1 cellular context compared by ENCODE assay signal in the genomic region with DNA sequence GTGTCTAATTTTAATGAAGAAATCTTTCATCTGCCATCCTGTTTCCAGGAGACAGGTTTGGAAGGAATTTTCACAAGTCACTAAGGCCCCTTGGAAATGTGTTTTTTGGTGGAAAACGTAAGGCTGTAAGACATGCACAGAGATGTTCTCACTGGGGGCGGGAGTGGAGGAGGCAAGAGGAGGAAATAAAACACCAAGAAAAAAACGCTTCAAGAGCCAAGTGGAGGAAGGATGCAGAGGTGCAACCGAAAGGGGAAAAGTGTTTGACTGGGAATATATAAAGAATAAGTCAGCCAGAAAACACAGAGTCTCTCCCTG.
TF ChIP-seq lines count a peak whose summit lies in the region.

No MANE protein-coding gene starts in this region.

TF ChIP-seq in GM23338, 12 proteins besides CTCF, POLR2A, EP300 and RAD21 (continued from another document):
- TF ChIP-seq, protein P1, sequence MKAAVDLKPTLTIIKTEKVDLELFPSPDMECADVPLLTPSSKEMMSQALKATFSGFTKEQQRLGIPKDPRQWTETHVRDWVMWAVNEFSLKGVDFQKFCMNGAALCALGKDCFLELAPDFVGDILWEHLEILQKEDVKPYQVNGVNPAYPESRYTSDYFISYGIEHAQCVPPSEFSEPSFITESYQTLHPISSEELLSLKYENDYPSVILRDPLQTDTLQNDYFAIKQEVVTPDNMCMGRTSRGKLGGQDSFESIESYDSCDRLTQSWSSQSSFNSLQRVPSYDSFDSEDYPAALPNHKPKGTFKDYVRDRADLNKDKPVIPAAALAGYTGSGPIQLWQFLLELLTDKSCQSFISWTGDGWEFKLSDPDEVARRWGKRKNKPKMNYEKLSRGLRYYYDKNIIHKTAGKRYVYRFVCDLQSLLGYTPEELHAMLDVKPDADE (IDR thresholded peaks at IDR 0.05), result no peak
- TF ChIP-seq EZH2 (IDR thresholded peaks at IDR 0.05; ENCODE audit: low read depth, unreplicated experiment), result no peak
- no peak for TF ChIP-seq JUNB (IDR thresholded peaks at IDR 0.05; ENCODE audit: unreplicated experiment)
- TF ChIP-seq, protein P2, sequence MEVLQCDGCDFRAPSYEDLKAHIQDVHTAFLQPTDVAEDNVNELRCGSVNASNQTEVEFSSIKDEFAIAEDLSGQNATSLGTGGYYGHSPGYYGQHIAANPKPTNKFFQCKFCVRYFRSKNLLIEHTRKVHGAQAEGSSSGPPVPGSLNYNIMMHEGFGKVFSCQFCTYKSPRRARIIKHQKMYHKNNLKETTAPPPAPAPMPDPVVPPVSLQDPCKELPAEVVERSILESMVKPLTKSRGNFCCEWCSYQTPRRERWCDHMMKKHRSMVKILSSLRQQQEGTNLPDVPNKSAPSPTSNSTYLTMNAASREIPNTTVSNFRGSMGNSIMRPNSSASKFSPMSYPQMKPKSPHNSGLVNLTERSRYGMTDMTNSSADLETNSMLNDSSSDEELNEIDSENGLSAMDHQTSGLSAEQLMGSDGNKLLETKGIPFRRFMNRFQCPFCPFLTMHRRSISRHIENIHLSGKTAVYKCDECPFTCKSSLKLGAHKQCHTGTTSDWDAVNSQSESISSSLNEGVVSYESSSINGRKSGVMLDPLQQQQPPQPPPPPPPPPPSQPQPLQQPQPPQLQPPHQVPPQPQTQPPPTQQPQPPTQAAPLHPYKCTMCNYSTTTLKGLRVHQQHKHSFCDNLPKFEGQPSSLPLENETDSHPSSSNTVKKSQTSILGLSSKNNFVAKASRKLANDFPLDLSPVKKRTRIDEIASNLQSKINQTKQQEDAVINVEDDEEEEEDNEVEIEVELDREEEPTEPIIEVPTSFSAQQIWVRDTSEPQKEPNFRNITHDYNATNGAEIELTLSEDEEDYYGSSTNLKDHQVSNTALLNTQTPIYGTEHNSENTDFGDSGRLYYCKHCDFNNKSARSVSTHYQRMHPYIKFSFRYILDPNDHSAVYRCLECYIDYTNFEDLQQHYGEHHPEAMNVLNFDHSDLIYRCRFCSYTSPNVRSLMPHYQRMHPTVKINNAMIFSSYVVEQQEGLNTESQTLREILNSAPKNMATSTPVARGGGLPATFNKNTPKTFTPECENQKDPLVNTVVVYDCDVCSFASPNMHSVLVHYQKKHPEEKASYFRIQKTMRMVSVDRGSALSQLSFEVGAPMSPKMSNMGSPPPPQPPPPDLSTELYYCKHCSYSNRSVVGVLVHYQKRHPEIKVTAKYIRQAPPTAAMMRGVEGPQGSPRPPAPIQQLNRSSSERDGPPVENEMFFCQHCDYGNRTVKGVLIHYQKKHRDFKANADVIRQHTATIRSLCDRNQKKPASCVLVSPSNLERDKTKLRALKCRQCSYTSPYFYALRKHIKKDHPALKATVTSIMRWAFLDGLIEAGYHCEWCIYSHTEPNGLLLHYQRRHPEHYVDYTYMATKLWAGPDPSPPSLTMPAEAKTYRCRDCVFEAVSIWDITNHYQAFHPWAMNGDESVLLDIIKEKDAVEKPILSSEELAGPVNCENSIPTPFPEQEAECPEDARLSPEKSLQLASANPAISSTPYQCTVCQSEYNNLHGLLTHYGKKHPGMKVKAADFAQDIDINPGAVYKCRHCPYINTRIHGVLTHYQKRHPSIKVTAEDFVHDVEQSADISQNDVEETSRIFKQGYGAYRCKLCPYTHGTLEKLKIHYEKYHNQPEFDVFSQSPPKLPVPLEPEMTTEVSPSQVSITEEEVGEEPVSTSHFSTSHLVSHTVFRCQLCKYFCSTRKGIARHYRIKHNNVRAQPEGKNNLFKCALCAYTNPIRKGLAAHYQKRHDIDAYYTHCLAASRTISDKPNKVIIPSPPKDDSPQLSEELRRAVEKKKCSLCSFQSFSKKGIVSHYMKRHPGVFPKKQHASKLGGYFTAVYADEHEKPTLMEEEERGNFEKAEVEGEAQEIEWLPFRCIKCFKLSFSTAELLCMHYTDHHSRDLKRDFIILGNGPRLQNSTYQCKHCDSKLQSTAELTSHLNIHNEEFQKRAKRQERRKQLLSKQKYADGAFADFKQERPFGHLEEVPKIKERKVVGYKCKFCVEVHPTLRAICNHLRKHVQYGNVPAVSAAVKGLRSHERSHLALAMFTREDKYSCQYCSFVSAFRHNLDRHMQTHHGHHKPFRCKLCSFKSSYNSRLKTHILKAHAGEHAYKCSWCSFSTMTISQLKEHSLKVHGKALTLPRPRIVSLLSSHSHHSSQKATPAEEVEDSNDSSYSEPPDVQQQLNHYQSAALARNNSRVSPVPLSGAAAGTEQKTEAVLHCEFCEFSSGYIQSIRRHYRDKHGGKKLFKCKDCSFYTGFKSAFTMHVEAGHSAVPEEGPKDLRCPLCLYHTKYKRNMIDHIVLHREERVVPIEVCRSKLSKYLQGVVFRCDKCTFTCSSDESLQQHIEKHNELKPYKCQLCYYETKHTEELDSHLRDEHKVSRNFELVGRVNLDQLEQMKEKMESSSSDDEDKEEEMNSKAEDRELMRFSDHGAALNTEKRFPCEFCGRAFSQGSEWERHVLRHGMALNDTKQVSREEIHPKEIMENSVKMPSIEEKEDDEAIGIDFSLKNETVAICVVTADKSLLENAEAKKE (CRISPR knock-in tag; IDR thresholded peaks at IDR 0.05), result no peak
- no peak for TF ChIP-seq STAT1 (IDR thresholded peaks at IDR 0.05; ENCODE audit: unreplicated experiment)
- TF ChIP-seq CREB1 (CRISPR knock-in tag; IDR thresholded peaks at IDR 0.05; ENCODE audit: low read depth), result no peak
- TF ChIP-seq ZNF114 (CRISPR knock-in tag; IDR thresholded peaks at IDR 0.05), result no peak
- TF ChIP-seq, protein P3, sequence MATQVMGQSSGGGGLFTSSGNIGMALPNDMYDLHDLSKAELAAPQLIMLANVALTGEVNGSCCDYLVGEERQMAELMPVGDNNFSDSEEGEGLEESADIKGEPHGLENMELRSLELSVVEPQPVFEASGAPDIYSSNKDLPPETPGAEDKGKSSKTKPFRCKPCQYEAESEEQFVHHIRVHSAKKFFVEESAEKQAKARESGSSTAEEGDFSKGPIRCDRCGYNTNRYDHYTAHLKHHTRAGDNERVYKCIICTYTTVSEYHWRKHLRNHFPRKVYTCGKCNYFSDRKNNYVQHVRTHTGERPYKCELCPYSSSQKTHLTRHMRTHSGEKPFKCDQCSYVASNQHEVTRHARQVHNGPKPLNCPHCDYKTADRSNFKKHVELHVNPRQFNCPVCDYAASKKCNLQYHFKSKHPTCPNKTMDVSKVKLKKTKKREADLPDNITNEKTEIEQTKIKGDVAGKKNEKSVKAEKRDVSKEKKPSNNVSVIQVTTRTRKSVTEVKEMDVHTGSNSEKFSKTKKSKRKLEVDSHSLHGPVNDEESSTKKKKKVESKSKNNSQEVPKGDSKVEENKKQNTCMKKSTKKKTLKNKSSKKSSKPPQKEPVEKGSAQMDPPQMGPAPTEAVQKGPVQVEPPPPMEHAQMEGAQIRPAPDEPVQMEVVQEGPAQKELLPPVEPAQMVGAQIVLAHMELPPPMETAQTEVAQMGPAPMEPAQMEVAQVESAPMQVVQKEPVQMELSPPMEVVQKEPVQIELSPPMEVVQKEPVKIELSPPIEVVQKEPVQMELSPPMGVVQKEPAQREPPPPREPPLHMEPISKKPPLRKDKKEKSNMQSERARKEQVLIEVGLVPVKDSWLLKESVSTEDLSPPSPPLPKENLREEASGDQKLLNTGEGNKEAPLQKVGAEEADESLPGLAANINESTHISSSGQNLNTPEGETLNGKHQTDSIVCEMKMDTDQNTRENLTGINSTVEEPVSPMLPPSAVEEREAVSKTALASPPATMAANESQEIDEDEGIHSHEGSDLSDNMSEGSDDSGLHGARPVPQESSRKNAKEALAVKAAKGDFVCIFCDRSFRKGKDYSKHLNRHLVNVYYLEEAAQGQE (IDR thresholded peaks at IDR 0.05; ENCODE audit: unreplicated experiment), result no peak
- no peak for TF ChIP-seq POLR2AphosphoS5 (IDR thresholded peaks at IDR 0.05; ENCODE audit: low read depth)
